In the genomic region with DNA sequence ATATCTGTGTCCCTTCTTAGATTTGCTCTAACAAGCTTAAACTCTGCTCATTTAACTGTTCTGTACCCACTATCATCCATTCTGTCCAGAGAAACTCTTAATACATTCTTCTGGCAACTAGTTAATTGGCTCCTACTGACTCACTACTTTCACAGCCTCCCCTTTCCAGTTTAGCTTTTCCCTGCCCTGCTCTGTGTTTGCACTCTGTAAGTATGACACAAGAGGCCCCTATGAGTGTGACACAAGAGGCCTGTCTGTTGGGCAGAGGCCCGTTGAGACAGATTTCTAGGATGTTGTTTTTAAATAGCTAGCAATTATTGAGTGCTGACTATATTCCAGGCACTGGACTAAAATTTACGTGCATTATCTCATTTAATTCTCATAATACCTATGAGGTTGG, we compare ENCODE assay signal across 1 cellular context.
TF ChIP-seq lines count a peak whose summit lies in the region.

No MANE protein-coding gene starts in this region.

TF ChIP-seq in neural cell, 6 proteins besides CTCF, POLR2A, EP300 and RAD21 (continued from another document):
- TF ChIP-seq, protein P1, sequence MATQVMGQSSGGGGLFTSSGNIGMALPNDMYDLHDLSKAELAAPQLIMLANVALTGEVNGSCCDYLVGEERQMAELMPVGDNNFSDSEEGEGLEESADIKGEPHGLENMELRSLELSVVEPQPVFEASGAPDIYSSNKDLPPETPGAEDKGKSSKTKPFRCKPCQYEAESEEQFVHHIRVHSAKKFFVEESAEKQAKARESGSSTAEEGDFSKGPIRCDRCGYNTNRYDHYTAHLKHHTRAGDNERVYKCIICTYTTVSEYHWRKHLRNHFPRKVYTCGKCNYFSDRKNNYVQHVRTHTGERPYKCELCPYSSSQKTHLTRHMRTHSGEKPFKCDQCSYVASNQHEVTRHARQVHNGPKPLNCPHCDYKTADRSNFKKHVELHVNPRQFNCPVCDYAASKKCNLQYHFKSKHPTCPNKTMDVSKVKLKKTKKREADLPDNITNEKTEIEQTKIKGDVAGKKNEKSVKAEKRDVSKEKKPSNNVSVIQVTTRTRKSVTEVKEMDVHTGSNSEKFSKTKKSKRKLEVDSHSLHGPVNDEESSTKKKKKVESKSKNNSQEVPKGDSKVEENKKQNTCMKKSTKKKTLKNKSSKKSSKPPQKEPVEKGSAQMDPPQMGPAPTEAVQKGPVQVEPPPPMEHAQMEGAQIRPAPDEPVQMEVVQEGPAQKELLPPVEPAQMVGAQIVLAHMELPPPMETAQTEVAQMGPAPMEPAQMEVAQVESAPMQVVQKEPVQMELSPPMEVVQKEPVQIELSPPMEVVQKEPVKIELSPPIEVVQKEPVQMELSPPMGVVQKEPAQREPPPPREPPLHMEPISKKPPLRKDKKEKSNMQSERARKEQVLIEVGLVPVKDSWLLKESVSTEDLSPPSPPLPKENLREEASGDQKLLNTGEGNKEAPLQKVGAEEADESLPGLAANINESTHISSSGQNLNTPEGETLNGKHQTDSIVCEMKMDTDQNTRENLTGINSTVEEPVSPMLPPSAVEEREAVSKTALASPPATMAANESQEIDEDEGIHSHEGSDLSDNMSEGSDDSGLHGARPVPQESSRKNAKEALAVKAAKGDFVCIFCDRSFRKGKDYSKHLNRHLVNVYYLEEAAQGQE (IDR thresholded peaks at IDR 0.05; ENCODE audit: borderline replicate concordance) = no peak
- TF ChIP-seq MXI1 (conservative IDR thresholded peaks at IDR 0.05; ENCODE audit: poor library complexity, severe bottlenecking) = no peak
